26 cellular contexts compared by ENCODE assay signal in the genomic region with DNA sequence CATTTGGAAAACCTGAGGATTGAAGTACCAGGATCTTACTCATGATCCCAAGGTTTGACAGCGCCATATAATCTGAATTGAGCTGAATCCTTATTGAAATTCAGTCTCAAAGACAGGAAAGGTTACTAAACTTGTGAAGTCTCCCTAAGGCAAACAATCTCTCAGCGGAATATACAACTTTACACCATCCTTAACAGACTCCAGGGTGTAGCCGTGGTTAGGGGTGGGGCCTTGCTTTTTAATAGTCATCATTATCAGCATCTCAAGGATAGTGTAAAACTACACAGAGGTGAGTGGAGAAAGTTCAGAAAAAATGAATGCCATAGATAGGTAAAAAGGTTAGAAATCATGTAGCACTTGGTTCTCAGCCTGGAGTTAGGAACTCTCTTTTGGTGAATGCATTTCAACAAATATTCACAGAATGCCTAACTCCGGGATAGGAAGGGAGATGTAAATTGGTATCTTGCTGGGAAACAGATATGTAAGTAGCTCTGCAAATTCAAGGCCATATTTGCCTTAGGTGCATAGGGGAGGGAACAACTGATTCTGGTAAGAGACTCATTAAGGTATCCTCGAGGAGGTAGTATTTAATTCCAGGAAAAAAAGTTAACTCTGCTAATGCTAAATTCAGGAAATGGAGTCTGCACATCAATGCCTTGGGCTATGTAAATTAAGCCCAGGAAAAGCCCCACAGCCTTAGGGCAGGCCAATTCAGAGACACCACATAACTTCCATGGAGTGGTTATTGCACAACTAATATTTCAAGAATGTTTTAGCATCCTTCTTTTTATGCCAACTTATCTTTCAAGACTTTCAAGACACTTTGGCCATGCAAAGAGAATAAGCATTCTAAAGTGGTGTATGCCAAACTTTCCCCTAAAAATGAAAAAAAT.
DNase-seq lines count a peak whose midpoint lies in the region; ATAC-seq and TF ChIP-seq lines count a peak whose summit lies in the region.
"Had no signal": no experiment of that assay in that cellular context is flagged by ENCODE, and none has a peak within 500 bp of the region (broad histone marks: within the 10 kb centered on the region; RNA-seq: fewer than 3 reads in every experiment).

No MANE protein-coding gene starts in this region.

- CTCF ChIA-PET in SK-N-SH (lab: Yijun Ruan, JAX), result interaction anchor here (1.1 to 1.5 kb wide), 4 partner anchors 10 to 302 kb away, joined by 3 to 6 read pairs (median 4); no protein-coding TSS in a partner anchor

- TF ChIP-seq EP300 in SK-N-SH (IDR thresholded peaks at IDR 0.05; ENCODE audit: borderline replicate concordance in 1 of 2, low read depth in 1 of 2, low read length in 1 of 2), result no peak

- H3K4me3 ChIP-seq in GM23338 (peak overlapping the region; percentile 28), adipocyte (ENCODE audit: low read length) (no peak overlapping the region), fibroblast of the aortic adventitia (ENCODE audit: low read depth, low read length) (no peak overlapping the region), thoracic aorta (peak overlapping the region; percentile 32), SK-N-SH (ENCODE audit: low read depth in 2 of 2, low read length in 1 of 2) (no peak overlapping the region)
- H3K4me3 ChIP-seq: mucosa of descending colon, pancreas, tibial nerve had no signal

- no peaks in the 10 kb centered on the region for H3K36me3 ChIP-seq in GM23338 (ENCODE audit: insufficient read depth)
- no peaks in the 10 kb centered on the region for H3K36me3 ChIP-seq in adipocyte (ENCODE audit: control insufficient read depth, insufficient read depth, low read length, severe bottlenecking)
- H3K36me3 ChIP-seq in thoracic aorta, result no peaks in the 10 kb centered on the region
- peaks cover 0 to 13% of the 10 kb centered on the region in 2 experiments for H3K36me3 ChIP-seq in SK-N-SH (replicated peaks in 1 of 2; ENCODE audit: control insufficient read depth in 1 of 2, insufficient read depth in 2 of 2, low read length in 1 of 2)
- H3K36me3 ChIP-seq: pancreas, tibial nerve had no signal

- H2AFZ ChIP-seq in GM23338 (no peak overlapping the region), SK-N-SH (ENCODE audit: low read depth) (no peak overlapping the region)

- peak; percentile 72 for ATAC-seq in GM23338
- ATAC-seq in thoracic aorta (ENCODE audit: insufficient number of reproducible peaks, low FRiP score, low read depth), result no peak
- ATAC-seq: activated CD8-positive, alpha-beta memory T cell treated with anti-CD3 and anti-CD28 coated beads, Interleukin-2, amount 10 ng/mL, durations not matched to agents 7 days and 5 days; mucosa of descending colon; pancreas; SK-N-SH treated with all-trans-retinoic acid at 6 μM for 48 hours had no signal

- peak overlapping the region; percentile 2; the same call in 1 of the 2 replicates for H3K27ac ChIP-seq in GM23338 (ENCODE audit: low read depth)
- H3K27ac ChIP-seq in thoracic aorta, result peak overlapping the region in 1 of 2 donors; percentile 23
- H3K27ac ChIP-seq in SK-N-SH (ENCODE audit: low read depth in 2 of 2, low read length in 1 of 2), result no peak overlapping the region; a peak in 1 of 4 replicates
- H3K27ac ChIP-seq: pancreas, tibial nerve had no signal

- POLR2A ChIA-PET in SK-N-SH (lab: Yijun Ruan, JAX), result no interaction called here

- DNase-seq in GM23338 (ENCODE audit: low spot score) (peak; percentile 40), adipocyte (ENCODE audit: low read depth) (peak; percentile 50), fibroblast of the aortic adventitia (ENCODE audit: low read depth) (peak; percentile 30), thoracic aorta (ENCODE audit: low spot score) (no peak), SK-N-DZ (ENCODE audit: low spot score) (no peak), Kasumi-1 (lab: John Stamatoyannopoulos, UW) (no peak), SK-N-SH (no peak), NCI-H748 (lab: John Stamatoyannopoulos, UW; ENCODE audit: unreplicated experiment) (no peak)
- DNase-seq: activated CD4-positive, alpha-beta T cell treated with anti-CD3 and anti-CD28 coated beads, Interleukin-2, amount 50 U/mL, for 1 hour; activated CD8-positive, alpha-beta memory T cell treated with anti-CD3 and anti-CD28 coated beads, Interleukin-2, amount 10 ng/mL, durations not matched to agents 7 days and 5 days; aorta; CD8-positive, alpha-beta memory T cell; DMS153; foreskin melanocyte; GDM1; mucosa of descending colon; NCI-H1694; NCI-H2171; NCI-H526; pancreas; stimulated activated naive CD4-positive, alpha-beta T cell treated with Interleukin-2 at 50 U/mL for 16 hours had no signal

- H3K27me3 Mint-ChIP-seq in GM23338 (ENCODE audit: insufficient read depth, low read depth, poor library complexity), result peaks cover 5% of the 10 kb centered on the region
- H3K27me3 Mint-ChIP-seq: dendritic cell treated with granulocyte-macrophage colony-stimulating factor and Interleukin-4, amounts not matched to agents 40 ng/mL and 50 ng/mL, for 4 days had no signal

- TF ChIP-seq RAD21 in SK-N-SH (IDR thresholded peaks at IDR 0.05; ENCODE audit: low read length), result no peak

- H3K27me3 ChIP-seq in GM23338 (ENCODE audit: insufficient read depth), result no peaks in the 10 kb centered on the region
- peaks cover 3% of the 10 kb centered on the region for H3K27me3 ChIP-seq in adipocyte (replicated peaks; ENCODE audit: control insufficient read depth, insufficient read depth, low read length)
- no peaks in the 10 kb centered on the region for H3K27me3 ChIP-seq in thoracic aorta (replicated peaks; ENCODE audit: insufficient read depth)
- H3K27me3 ChIP-seq in SK-N-SH (ENCODE audit: insufficient read depth), result no peaks in the 10 kb centered on the region
- H3K27me3 ChIP-seq: tibial nerve had no signal

- H3K4me1 Mint-ChIP-seq in GM23338, result peaks cover 48% of the 10 kb centered on the region
- H3K4me1 Mint-ChIP-seq: activated CD8-positive, alpha-beta memory T cell treated with anti-CD3 and anti-CD28 coated beads, Interleukin-2, amount 10 ng/mL, durations not matched to agents 7 days and 5 days; activated naive CD4-positive, alpha-beta T cell treated with anti-CD3 and anti-CD28 coated beads, Interleukin-2, amount 50 U/mL, for 24 hours; CD8-positive, alpha-beta memory T cell had no signal

- H3K79me2 ChIP-seq in GM23338 (replicated peaks; ENCODE audit: insufficient read depth) (no peaks in the 10 kb centered on the region), SK-N-SH (ENCODE audit: insufficient read depth) (no peaks in the 10 kb centered on the region)

- H3K4me2 ChIP-seq in GM23338 (peak overlapping the region; percentile 60), SK-N-SH (no peak overlapping the region)

- H3K9me3 Mint-ChIP-seq in GM23338, result no peaks in the 10 kb centered on the region; the same call in 2 of the 3 replicates
- H3K9me3 Mint-ChIP-seq: activated naive CD4-positive, alpha-beta T cell treated with anti-CD3 and anti-CD28 coated beads, Interleukin-2, amount 50 U/mL, for 24 hours; dendritic cell treated with granulocyte-macrophage colony-stimulating factor and Interleukin-4, amounts not matched to agents 40 ng/mL and 50 ng/mL, for 4 days; nephron had no signal

- peak overlapping the region; percentile 37 for H3K4me3 Mint-ChIP-seq in GM23338
- H3K4me3 Mint-ChIP-seq: activated CD8-positive, alpha-beta memory T cell treated with anti-CD3 and anti-CD28 coated beads, Interleukin-2, amount 10 ng/mL, durations not matched to agents 7 days and 5 days; activated naive CD4-positive, alpha-beta T cell treated with anti-CD3 and anti-CD28 coated beads, Interleukin-2, amount 50 U/mL, for 24 hours; CD8-positive, alpha-beta memory T cell; dendritic cell treated with granulocyte-macrophage colony-stimulating factor and Interleukin-4, amounts not matched to agents 40 ng/mL and 50 ng/mL, for 4 days; nephron had no signal

- WGBS in SK-N-SH (ENCODE audit: low lambda C conversion rate), result 87% methylated on average over 5 of the region's 5 CpGs

- H3F3A ChIP-seq in GM23338 (replicated peaks; ENCODE audit: low read depth) (0 out of 2 replicates have a peak, but pooled peaks cover 3% of the 10 kb centered on the region), SK-N-SH (replicated peaks; ENCODE audit: insufficient read depth) (peaks cover 5% of the 10 kb centered on the region)

- peak overlapping the region; percentile 62; the same call in 1 of the 2 replicates for H3K27ac Mint-ChIP-seq in GM23338
- H3K27ac Mint-ChIP-seq: activated CD8-positive, alpha-beta memory T cell treated with anti-CD3 and anti-CD28 coated beads, Interleukin-2, amount 10 ng/mL, durations not matched to agents 7 days and 5 days; activated naive CD4-positive, alpha-beta T cell treated with anti-CD3 and anti-CD28 coated beads, Interleukin-2, amount 50 U/mL, for 24 hours; CD8-positive, alpha-beta memory T cell; dendritic cell treated with granulocyte-macrophage colony-stimulating factor and Interleukin-4, amounts not matched to agents 40 ng/mL and 50 ng/mL, for 4 days; nephron had no signal

- H3K9me2 ChIP-seq in GM23338 (ENCODE audit: insufficient read depth) (no peaks in the 10 kb centered on the region; the same call in 1 of the 2 replicates), SK-N-SH (no peaks in the 10 kb centered on the region)

- no peaks in the 10 kb centered on the region for H3K36me3 Mint-ChIP-seq in GM23338 (ENCODE audit: low read depth)
- H3K36me3 Mint-ChIP-seq: activated CD8-positive, alpha-beta memory T cell treated with anti-CD3 and anti-CD28 coated beads, Interleukin-2, amount 10 ng/mL, durations not matched to agents 7 days and 5 days; activated naive CD4-positive, alpha-beta T cell treated with anti-CD3 and anti-CD28 coated beads, Interleukin-2, amount 50 U/mL, for 24 hours; CD8-positive, alpha-beta memory T cell had no signal

- peaks cover 46% of the 10 kb centered on the region for H3K4me1 ChIP-seq in GM23338 (ENCODE audit: insufficient read depth)
- H3K4me1 ChIP-seq in adipocyte (ENCODE audit: control insufficient read depth, insufficient read depth, low read length), result no peaks in the 10 kb centered on the region
- H3K4me1 ChIP-seq in thoracic aorta (ENCODE audit: control insufficient read depth in 1 of 2, low read depth in 2 of 2), result peaks cover 0 to 14% of the 10 kb centered on the region in 2 donors
- H3K4me1 ChIP-seq in SK-N-SH (ENCODE audit: control insufficient read depth in 1 of 2, insufficient read depth in 2 of 2, low read depth in 1 of 2, low read length in 1 of 2), result peaks cover 6 to 30% of the 10 kb centered on the region in 2 experiments; a peak in 3 of 4 replicates
- H3K4me1 ChIP-seq: pancreas, tibial nerve had no signal

- TF ChIP-seq CTCF in GM23338 (conservative IDR thresholded peaks at IDR 0.05; ENCODE audit: low read depth in 2 of 2), result no peak
- no peak for TF ChIP-seq CTCF in fibroblast of the aortic adventitia (IDR thresholded peaks at IDR 0.05; ENCODE audit: insufficient read depth, low read length)
- TF ChIP-seq CTCF in thoracic aorta (IDR thresholded peaks at IDR 0.05), result no peak
- no peak for TF ChIP-seq CTCF in SK-N-SH (IDR thresholded peaks at IDR 0.05)

- no peaks in the 10 kb centered on the region for H4K20me1 ChIP-seq in GM23338 (replicated peaks; ENCODE audit: insufficient read depth)
- H4K20me1 ChIP-seq in SK-N-SH (ENCODE audit: insufficient read depth), result no peaks in the 10 kb centered on the region

- H3K9me3 ChIP-seq in adipocyte (ENCODE audit: control insufficient read depth, low read length), result no peaks in the 10 kb centered on the region
- no peaks in the 10 kb centered on the region for H3K9me3 ChIP-seq in thoracic aorta
- H3K9me3 ChIP-seq in SK-N-SH, result no peaks in the 10 kb centered on the region
- H3K9me3 ChIP-seq: mucosa of descending colon, pancreas, tibial nerve had no signal

- no peak overlapping the region for H3K9ac ChIP-seq in adipocyte (ENCODE audit: low read length)
- no peak overlapping the region for H3K9ac ChIP-seq in SK-N-SH

Comparison
In these comparisons a context has a peak if more than half of its experiments do, and no peak if none do; other contexts are left out.
1. DNase-seq: peak in GM23338 (single experiment), adipocyte (single experiment) and fibroblast of the aortic adventitia (single experiment); none in thoracic aorta (single experiment), SK-N-DZ (single experiment), Kasumi-1 (0 of 2), SK-N-SH (single experiment) and NCI-H748 (single experiment).
2. H3K4me3 ChIP-seq: peak in GM23338 (single experiment) and thoracic aorta (single experiment); none in adipocyte (single experiment), fibroblast of the aortic adventitia (single experiment) and SK-N-SH (0 of 2).